Comparison of ENCODE assay signal across 11 cellular contexts in the genomic region with DNA sequence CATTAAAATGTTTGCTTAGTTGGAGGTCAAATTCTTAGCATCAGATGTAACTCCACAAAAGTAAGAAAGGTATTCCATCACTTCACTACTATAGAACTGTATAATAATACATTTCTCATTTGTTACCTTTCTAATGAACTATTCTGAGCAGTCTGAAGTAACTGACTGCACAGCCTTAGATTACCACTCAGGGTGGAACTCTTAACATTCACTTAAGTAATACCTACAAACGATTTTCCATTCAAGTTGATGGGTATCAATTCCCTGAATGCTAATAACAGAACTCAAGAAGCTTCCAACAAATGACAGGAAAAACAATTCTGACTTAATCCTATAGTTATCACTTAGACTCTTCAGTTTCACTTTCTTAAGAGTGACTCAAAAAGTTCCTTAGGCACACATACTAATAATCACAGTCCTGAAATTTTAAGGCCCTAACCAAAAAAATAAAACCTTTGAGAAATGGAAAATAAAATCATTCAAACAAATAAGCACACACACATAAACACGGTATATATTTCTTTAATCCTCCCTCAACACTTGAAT. TPM values are rescaled to one million over a fixed set of nuclear protein-coding genes. Genes with fewer than 3 reads are reported as not detected.
A peak's percentile ranks its signal among the peaks of the same experiment; 100 is the strongest.
DNase-seq lines count a peak whose midpoint lies in the region; ATAC-seq and TF ChIP-seq lines count a peak whose summit lies in the region.
"Had no signal": no experiment of that assay in that cellular context is flagged by ENCODE, and none has a peak within 500 bp of the region (broad histone marks: within the 10 kb centered on the region; RNA-seq: fewer than 3 reads in every experiment).

No MANE protein-coding gene starts in this region.

- no peak overlapping the region for H3K4me2 ChIP-seq in mammary epithelial cell (ENCODE audit: insufficient read depth, low read depth, low read length)

- intact Hi-C loops in mammary epithelial cell (cut with micrococcal nuclease): no loop called here

- TF ChIP-seq CTCF in brain microvascular endothelial cell (IDR thresholded peaks at IDR 0.05; ENCODE audit: low read depth, low read length, missing control alignments): no peak
- TF ChIP-seq CTCF in mammary epithelial cell (conservative IDR thresholded peaks at IDR 0.05 in 1 of 2, IDR thresholded peaks at IDR 0.05 in 1 of 2; ENCODE audit: extremely low read depth in 1 of 2, insufficient read depth in 1 of 2, low read depth in 1 of 2, low read length in 2 of 2): no peak
- TF ChIP-seq CTCF in GM13976 (IDR thresholded peaks at IDR 0.05; ENCODE audit: borderline replicate concordance, control extremely low read depth, extremely low read depth, insufficient read depth, missing control alignments): no peak

- H3K27me3 Mint-ChIP-seq in activated naive CD4-positive, alpha-beta T cell treated with anti-CD3 and anti-CD28 coated beads, Interleukin-2, amount 10 ng/mL, durations not matched to agents 7 days and 5 days: no peaks in the 10 kb centered on the region
- H3K27me3 Mint-ChIP-seq in stimulated activated naive CD8-positive, alpha-beta T cell treated with anti-CD3 and anti-CD28 coated beads, Interleukin-15, amount 100 ng/mL, for 72 hours: no peaks in the 10 kb centered on the region

- CTCF ChIA-PET in activated naive CD4-positive, alpha-beta T cell treated with anti-CD3 and anti-CD28 coated beads, Interleukin-2, amount 10 ng/mL, durations not matched to agents 7 days and 5 days (lab: Charles Lee): interaction anchor here (1.3 to 1.9 kb wide), 2 partner anchors 7 to 9 kb away, joined by 3 to 4 read pairs; no protein-coding TSS in a partner anchor
- CTCF ChIA-PET in mammary epithelial cell (lab: Charles Lee; ENCODE audit: low non-redundant PET): no interaction called here

- no peak for DNase-seq in activated naive CD4-positive, alpha-beta T cell treated with anti-CD3 and anti-CD28 coated beads, Interleukin-2, amount 10 ng/mL, durations not matched to agents 7 days and 5 days
- no peak for DNase-seq in activated naive CD4-positive, alpha-beta T cell treated with Interleukin-2 at 50 U/mL for 16 hours
- no peak for DNase-seq in brain microvascular endothelial cell
- no peak for DNase-seq in stimulated activated naive CD8-positive, alpha-beta T cell treated with anti-CD3 and anti-CD28 coated beads, Interleukin-15, amount 100 ng/mL, for 72 hours
- no peak for DNase-seq in mammary epithelial cell
- no peak for DNase-seq in G401 (ENCODE audit: low spot score)
- no peak for DNase-seq in GM13976 (ENCODE audit: low spot score)
- DNase-seq: KBM-7 had no signal

- H3K4me3 ChIP-seq in brain microvascular endothelial cell (ENCODE audit: low read depth, low read length) (no peak overlapping the region), mammary epithelial cell (replicated peaks in 1 of 3; ENCODE audit: insufficient read depth in 1 of 3, low read depth in 2 of 3, low read length in 3 of 3) (no peak overlapping the region)

- H3K27ac ChIP-seq in brain microvascular endothelial cell (peak overlapping the region; percentile 8), mammary epithelial cell (ENCODE audit: insufficient read depth, low read depth, low read length) (no peak overlapping the region)

- in situ Hi-C loops in brain microvascular endothelial cell (cut with HindIII; ENCODE audit: low pct_ligation_motif_present, low sequenced_read_pairs): no loop called here
- in situ Hi-C loops in mammary epithelial cell (cut with MboI; ENCODE audit: low sequenced_read_pairs in 2 of 2): no loop called here
- in situ Hi-C loops in G401 (cut with HindIII; ENCODE audit: low sequenced_read_pairs): no loop called here
- in situ Hi-C loops in GM13976 (cut with MboI; ENCODE audit: low sequenced_read_pairs, unreplicated experiment): no loop called here

- no peaks in the 10 kb centered on the region for H4K20me1 ChIP-seq in mammary epithelial cell (ENCODE audit: insufficient read depth, low read length)

- 88% methylated on average over 2 of the region's 2 CpGs for WGBS in mammary epithelial cell (ENCODE audit: low coverage, missing lambda C conversion rate)

- dilution Hi-C loops in mammary epithelial cell (cut with HindIII; ENCODE audit: low sequenced_read_pairs): no loop called here

- peaks cover 52% of the 10 kb centered on the region for H3K4me1 Mint-ChIP-seq in activated naive CD4-positive, alpha-beta T cell treated with anti-CD3 and anti-CD28 coated beads, Interleukin-2, amount 10 ng/mL, durations not matched to agents 7 days and 5 days
- H3K4me1 Mint-ChIP-seq in stimulated activated naive CD8-positive, alpha-beta T cell treated with anti-CD3 and anti-CD28 coated beads, Interleukin-15, amount 100 ng/mL, for 72 hours: peaks cover 50% of the 10 kb centered on the region

- no TSS peak for BruUV-seq in mammary epithelial cell (replicated peaks; lab: Mats Ljungman, UMichigan)

- H3K27me3 ChIP-seq in brain microvascular endothelial cell (replicated peaks) (no peaks in the 10 kb centered on the region), mammary epithelial cell (ENCODE audit: insufficient read depth, low read length) (no peaks in the 10 kb centered on the region)

- H3K9ac ChIP-seq in mammary epithelial cell (ENCODE audit: insufficient read depth, low read length): no peak overlapping the region

- H3K36me3 ChIP-seq in brain microvascular endothelial cell (replicated peaks) (peaks cover 44% of the 10 kb centered on the region), mammary epithelial cell (ENCODE audit: insufficient read depth, low read length) (peaks cover 64% of the 10 kb centered on the region)

- H3K9me3 Mint-ChIP-seq in activated naive CD4-positive, alpha-beta T cell treated with anti-CD3 and anti-CD28 coated beads, Interleukin-2, amount 10 ng/mL, durations not matched to agents 7 days and 5 days: no peaks in the 10 kb centered on the region
- no peaks in the 10 kb centered on the region for H3K9me3 Mint-ChIP-seq in stimulated activated naive CD8-positive, alpha-beta T cell treated with anti-CD3 and anti-CD28 coated beads, Interleukin-15, amount 100 ng/mL, for 72 hours

- H3K9me3 ChIP-seq in mammary epithelial cell (replicated peaks; ENCODE audit: insufficient read depth, low read length): no peaks in the 10 kb centered on the region

- H2AFZ ChIP-seq in mammary epithelial cell (ENCODE audit: low read depth, low read length): no peak overlapping the region

- ATAC-seq in HG03442 (IDR thresholded peaks at IDR 0.05; ENCODE audit: unreplicated experiment): peak; percentile 68
- peak; percentile 87 for ATAC-seq in stimulated activated naive CD8-positive, alpha-beta T cell treated with anti-CD3 and anti-CD28 coated beads, Interleukin-15, amount 100 ng/mL, for 72 hours
- ATAC-seq: Panc1, sciatic nerve had no signal

- peaks cover 67% of the 10 kb centered on the region for H3K79me2 ChIP-seq in mammary epithelial cell (ENCODE audit: insufficient read depth, low read length)

- H3K4me1 ChIP-seq in mammary epithelial cell (ENCODE audit: insufficient read depth, low read length): no peaks in the 10 kb centered on the region

- peak overlapping the region; percentile 31 for H3K27ac Mint-ChIP-seq in activated naive CD4-positive, alpha-beta T cell treated with anti-CD3 and anti-CD28 coated beads, Interleukin-2, amount 10 ng/mL, durations not matched to agents 7 days and 5 days
- peak overlapping the region; percentile 88 to 89 for H3K27ac Mint-ChIP-seq in stimulated activated naive CD8-positive, alpha-beta T cell treated with anti-CD3 and anti-CD28 coated beads, Interleukin-15, amount 100 ng/mL, for 72 hours

- H3K4me3 Mint-ChIP-seq in activated naive CD4-positive, alpha-beta T cell treated with anti-CD3 and anti-CD28 coated beads, Interleukin-2, amount 10 ng/mL, durations not matched to agents 7 days and 5 days: no peak overlapping the region
- no peak overlapping the region for H3K4me3 Mint-ChIP-seq in stimulated activated naive CD8-positive, alpha-beta T cell treated with anti-CD3 and anti-CD28 coated beads, Interleukin-15, amount 100 ng/mL, for 72 hours

- peaks cover 74% of the 10 kb centered on the region for H3K36me3 Mint-ChIP-seq in activated naive CD4-positive, alpha-beta T cell treated with anti-CD3 and anti-CD28 coated beads, Interleukin-2, amount 10 ng/mL, durations not matched to agents 7 days and 5 days

RNA-seq across cellular contexts. Expression of a gene that starts 20.9 kb away (rescaled TPM):
- total RNA-seq in mammary epithelial cell: 100 to 1,000 TPM in 1 of 2 donors, 10 to 100 TPM in 1; 13.5 to 251 TPM
- polyA plus RNA-seq in mammary epithelial cell: 42.5 TPM
- 32.3 TPM for polyA minus RNA-seq in mammary epithelial cell
- total RNA-seq in G401 (2014; rRNA removed; shearing (Covaris generic)): 63.4 and 86.4 TPM in 2 replicates
